1 cellular context compared by ENCODE assay signal in genomic region chr10:72354356-72355213, GRCh38.
TF ChIP-seq lines count a peak whose summit lies in the region.

DNAJB12 (minus strand) TSS chr10:72354919; CDS start chr10:72354897, 22 bp downstream.

TF ChIP-seq in K562, 482 proteins besides CTCF, POLR2A, EP300 and RAD21 (continued from another document and continues in another):
- TF ChIP-seq ZNF639 (CRISPR knock-in tag; conservative IDR thresholded peaks at IDR 0.05 in 1 of 2, IDR thresholded peaks at IDR 0.05 in 1 of 2), result peak in 1 of 2 experiments; percentile 93; a peak in 2 of 4 replicates
- TF ChIP-seq TBL1XR1 (IDR thresholded peaks at IDR 0.05; ENCODE audit: low read length in 2 of 2), result peak; percentile 3 to 96; a peak in 2 of 4 replicates
- no peak for TF ChIP-seq CLOCK (CRISPR knock-in tag; IDR thresholded peaks at IDR 0.05; ENCODE audit: borderline replicate concordance)
- TF ChIP-seq ARID3A (IDR thresholded peaks at IDR 0.05; ENCODE audit: borderline replicate concordance, low read depth, low read length), result no peak
- no peak for TF ChIP-seq ZNF407 (IDR thresholded peaks at IDR 0.05; ENCODE audit: low read depth)
- no peak for TF ChIP-seq IRF9 (tag; IDR thresholded peaks at IDR 0.05)
- peak; percentile 56; the same call in 1 of the 2 replicates for TF ChIP-seq GATAD2B (IDR thresholded peaks at IDR 0.05; ENCODE audit: borderline replicate concordance)
- TF ChIP-seq KAT7 (CRISPR knock-in tag; IDR thresholded peaks at IDR 0.05; ENCODE audit: borderline replicate concordance), result peak; percentile 98
- no peak; the same call in 1 of the 2 replicates for TF ChIP-seq ZNF24 (IDR thresholded peaks at IDR 0.05)
- peak; percentile 38 for TF ChIP-seq CBFA2T3 (IDR thresholded peaks at IDR 0.05)
- no peak for TF ChIP-seq BRF2 (IDR thresholded peaks at IDR 0.05; ENCODE audit: borderline replicate concordance, insufficient read depth, insufficient read length)
- TF ChIP-seq ELF2 (CRISPR knock-in tag; IDR thresholded peaks at IDR 0.05), result peak; percentile 89
- TF ChIP-seq SPI1 (IDR thresholded peaks at IDR 0.05; ENCODE audit: borderline replicate concordance, low read depth, low read length), result peak; percentile 52
- TF ChIP-seq PTRF (tag; IDR thresholded peaks at IDR 0.05), result no peak
- 0 out of 2 replicates have a peak, but pooled peaks have one; percentile 59 for TF ChIP-seq NR4A1 (CRISPR knock-in tag; IDR thresholded peaks at IDR 0.05)
- TF ChIP-seq NR4A1 (tag; IDR thresholded peaks at IDR 0.05), result peak; percentile 80
- TF ChIP-seq ZNF197 (CRISPR knock-in tag; IDR thresholded peaks at IDR 0.05; ENCODE audit: low read depth), result no peak
- TF ChIP-seq TBP (optimal IDR thresholded peaks at IDR 0.05; ENCODE audit: low read depth, low read length), result peak; percentile 88
- TF ChIP-seq CREB3 (tag; conservative IDR thresholded peaks at IDR 0.05; ENCODE audit: low read depth), result no peak; the same call in 1 of the 2 replicates
- TF ChIP-seq TSC22D4 (tag; IDR thresholded peaks at IDR 0.05), result no peak
- no peak; the same call in 1 of the 2 replicates for TF ChIP-seq KLF13 (tag; IDR thresholded peaks at IDR 0.05; ENCODE audit: borderline replicate concordance, low read depth)
- peak; percentile 60; the same call in 1 of the 2 replicates for TF ChIP-seq E2F3 (CRISPR knock-in tag; IDR thresholded peaks at IDR 0.05)
- TF ChIP-seq THAP12 (CRISPR knock-in tag; IDR thresholded peaks at IDR 0.05), result no peak; the same call in 1 of the 2 replicates
- TF ChIP-seq HCFC1 (IDR thresholded peaks at IDR 0.05; ENCODE audit: low read depth, low read length), result peak; percentile 88
- peak; percentile 46; the same call in 1 of the 2 replicates for TF ChIP-seq MYBL2 (IDR thresholded peaks at IDR 0.05; ENCODE audit: low read depth)
- TF ChIP-seq MYBL2 (CRISPR knock-in tag; IDR thresholded peaks at IDR 0.05; ENCODE audit: borderline replicate concordance), result no peak
- TF ChIP-seq TCF7L2 (IDR thresholded peaks at IDR 0.05; ENCODE audit: low read depth, low read length), result no peak
- TF ChIP-seq ZNF121 (CRISPR knock-in tag; conservative IDR thresholded peaks at IDR 0.05), result no peak
- peak; percentile 98 for TF ChIP-seq NRF1 (conservative IDR thresholded peaks at IDR 0.05 in 1 of 2, IDR thresholded peaks at IDR 0.05 in 1 of 2)
- TF ChIP-seq MEIS2 (IDR thresholded peaks at IDR 0.05; ENCODE audit: partially characterized antibody), result peak; percentile 57
- peak; percentile 84 for TF ChIP-seq KDM5B (IDR thresholded peaks at IDR 0.05; ENCODE audit: insufficient replicate concordance, low read depth, low read length)
- no peak for TF ChIP-seq MCM3 (IDR thresholded peaks at IDR 0.05)
- TF ChIP-seq SRSF7 (optimal IDR thresholded peaks at IDR 0.05; ENCODE audit: low read depth, low read length), result no peak
- peak; percentile 92 for TF ChIP-seq POLR2H (tag; IDR thresholded peaks at IDR 0.05; ENCODE audit: low read depth)
- TF ChIP-seq PHB2 (IDR thresholded peaks at IDR 0.05; ENCODE audit: low read depth), result no peak
- TF ChIP-seq ERF (CRISPR knock-in tag; IDR thresholded peaks at IDR 0.05), result peak; percentile 10; the same call in 1 of the 2 replicates
- TF ChIP-seq RCOR1 (IDR thresholded peaks at IDR 0.05; ENCODE audit: borderline replicate concordance in 1 of 2, low read depth in 2 of 2, low read length in 2 of 2), result peak in 1 of 2 experiments; percentile 77; a peak in 3 of 4 replicates
